Comparison of ENCODE assay signal across 8 cellular contexts in the genomic region with DNA sequence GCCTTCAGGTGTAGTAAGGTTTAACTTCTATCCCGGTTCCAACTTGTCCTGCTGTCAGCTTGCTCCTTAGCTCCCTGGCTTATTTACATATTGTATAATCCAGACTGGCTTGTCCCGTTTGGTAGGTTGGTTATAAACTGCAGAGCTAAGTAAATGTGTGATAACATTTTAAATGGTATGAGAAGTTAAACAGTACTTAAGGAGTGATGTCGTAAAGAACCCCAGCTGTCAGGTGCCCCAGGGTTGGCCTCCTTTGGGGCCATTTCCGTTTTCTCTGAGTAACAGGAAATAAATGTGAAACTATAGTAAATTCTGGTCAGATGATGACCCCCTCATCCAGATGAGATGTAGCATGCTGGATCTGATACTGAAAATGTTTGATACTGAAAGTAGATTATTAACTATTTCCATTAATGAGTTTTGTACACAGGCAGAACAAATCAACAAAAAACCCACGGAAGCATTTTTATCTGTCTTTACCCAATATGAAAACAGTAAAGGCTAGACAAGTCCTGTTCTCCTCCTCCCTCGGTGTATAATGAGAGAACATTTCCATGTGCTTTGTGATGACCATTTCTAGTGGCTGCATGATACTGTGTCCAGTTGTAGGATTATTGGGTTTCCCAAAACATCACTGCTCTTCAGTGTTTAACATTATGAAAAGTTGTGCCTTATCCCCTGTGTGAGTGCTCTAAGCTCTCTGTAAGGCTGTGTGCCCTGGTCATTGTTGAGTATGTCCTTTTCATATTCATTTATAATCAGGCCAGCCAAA.
A peak's percentile ranks its signal among the peaks of the same experiment; 100 is the strongest.
DNase-seq lines count a peak whose midpoint lies in the region; ATAC-seq lines count a peak whose summit lies in the region.

No MANE protein-coding gene starts in this region.

- H3K36me3 ChIP-seq in ACC112 (ENCODE audit: insufficient read depth, low read length): no peaks in the 10 kb centered on the region
- no peaks in the 10 kb centered on the region for H3K36me3 ChIP-seq in mucosa of stomach (ENCODE audit: control insufficient read depth, insufficient read depth, low read length)

- peak overlapping the region; percentile 64 for H2AFZ ChIP-seq in ACC112 (ENCODE audit: low read length, unreplicated experiment)

- peaks cover 11% of the 10 kb centered on the region for H3K27me3 Mint-ChIP-seq in central memory CD8-positive, alpha-beta T cell

- ATAC-seq in GM18517 (IDR thresholded peaks at IDR 0.05; ENCODE audit: unreplicated experiment) (peak; percentile 91), HG02973 (IDR thresholded peaks at IDR 0.05; ENCODE audit: unreplicated experiment) (peak; percentile 94)
- ATAC-seq in central memory CD8-positive, alpha-beta T cell (replicated peaks; ENCODE audit: extremely low read depth, poor library complexity, severe bottlenecking): peak; percentile 73

- peaks cover 51% of the 10 kb centered on the region for H3K4me1 ChIP-seq in ACC112 (ENCODE audit: control insufficient read depth, insufficient read depth, low read length, unreplicated experiment)
- H3K4me1 ChIP-seq in mucosa of stomach (ENCODE audit: control insufficient read depth, insufficient read depth, low read length): peaks cover 43% of the 10 kb centered on the region

- peak overlapping the region; percentile 13 for H3K9ac ChIP-seq in mucosa of stomach (ENCODE audit: low read length)

- peak overlapping the region; percentile 51 for H3K27ac ChIP-seq in ACC112 (ENCODE audit: low read depth, low read length)

- H3K36me3 Mint-ChIP-seq in central memory CD8-positive, alpha-beta T cell (ENCODE audit: insufficient read depth): no peaks in the 10 kb centered on the region

- peak overlapping the region; percentile 21 for H3K4me3 Mint-ChIP-seq in central memory CD8-positive, alpha-beta T cell

- H3K4me3 ChIP-seq in ACC112 (ENCODE audit: low read depth, low read length) (peak overlapping the region; percentile 56), mucosa of stomach (ENCODE audit: low read length) (peak overlapping the region; percentile 3)

- no peaks in the 10 kb centered on the region for H3K9me3 Mint-ChIP-seq in central memory CD8-positive, alpha-beta T cell

- H3K4me1 Mint-ChIP-seq in central memory CD8-positive, alpha-beta T cell: peaks cover 14% of the 10 kb centered on the region

- no peaks in the 10 kb centered on the region for H3K9me3 ChIP-seq in mucosa of stomach (ENCODE audit: control insufficient read depth, low read length)

- DNase-seq in OCI-M1 (lab: John Stamatoyannopoulos, UW): peak; percentile 75
- DNase-seq in central memory CD8-positive, alpha-beta T cell (ENCODE audit: low spot score in 2 of 2): no peak
- DNase-seq in NCI-H146 treated with DMSO at 0.1 percent for 48 hours (lab: John Stamatoyannopoulos, UW; ENCODE audit: unreplicated experiment): no peak
- no peak for DNase-seq in activated CD8-positive, alpha-beta memory T cell treated with anti-CD3 and anti-CD28 coated beads, Interleukin-2, amount 50 U/mL, for 4 hours

- H3K79me2 ChIP-seq in ACC112 (ENCODE audit: control insufficient read depth, insufficient read depth, low read length, unreplicated experiment): peaks cover 6% of the 10 kb centered on the region

- peak overlapping the region; percentile 35 for H3K27ac Mint-ChIP-seq in central memory CD8-positive, alpha-beta T cell (ENCODE audit: low read depth)

- H3K27me3 ChIP-seq in ACC112 (ENCODE audit: insufficient read depth, low read length) (no peaks in the 10 kb centered on the region), mucosa of stomach (ENCODE audit: control insufficient read depth, insufficient read depth, low read length) (no peaks in the 10 kb centered on the region)
